Comparison of ENCODE assay signal across 1 cellular context in genomic region chr13:112783946-112784500, GRCh38.
TF ChIP-seq lines count a peak whose summit lies in the region.

No MANE protein-coding gene starts in this region.

TF ChIP-seq in GM23338, 12 proteins besides CTCF, POLR2A, EP300 and RAD21 (continued from another document):
- TF ChIP-seq ZNF462 (CRISPR knock-in tag; IDR thresholded peaks at IDR 0.05) (no peak), EZH2phosphoT487 (IDR thresholded peaks at IDR 0.05; ENCODE audit: unreplicated experiment) (no peak), STAT1 (IDR thresholded peaks at IDR 0.05; ENCODE audit: unreplicated experiment) (no peak), ZNF331 (CRISPR knock-in tag; IDR thresholded peaks at IDR 0.05; ENCODE audit: low read depth) (no peak), ZNF114 (CRISPR knock-in tag; IDR thresholded peaks at IDR 0.05) (no peak)
TF ChIP-seq in GM23338: peak in this region for 0.
